Comparison of ENCODE assay signal across 9 cellular contexts in genomic region chr3:11288021-11288491, GRCh38. TPM values are rescaled to one million over a fixed set of nuclear protein-coding genes. Genes with fewer than 3 reads are reported as not detected.
DNase-seq lines count a peak whose midpoint lies in the region; ATAC-seq, FAIRE-seq and TF ChIP-seq lines count a peak whose summit lies in the region.
"Had no signal": no experiment of that assay in that cellular context is flagged by ENCODE, and none has a peak within 500 bp of the region (broad histone marks: within the 10 kb centered on the region; RNA-seq: fewer than 3 reads in every experiment).

No MANE protein-coding gene starts in this region.

- H3K36me3 ChIP-seq in effector memory CD4-positive, alpha-beta T cell (ENCODE audit: control insufficient read depth, insufficient read depth, low read length) = peaks cover 5% of the 10 kb centered on the region
- peaks cover 8% of the 10 kb centered on the region for H3K36me3 ChIP-seq in skeletal muscle satellite cell (ENCODE audit: insufficient read depth, low read length)

- no peak for TF ChIP-seq POLR2A in GM12892 (IDR thresholded peaks at IDR 0.05; ENCODE audit: low read depth, low read length)

- H3K27ac ChIP-seq in effector memory CD4-positive, alpha-beta T cell (ENCODE audit: insufficient read depth, low read length, poor library complexity, severe bottlenecking) = peak overlapping the region; percentile 13

- H3K4me2 ChIP-seq in skeletal muscle satellite cell (ENCODE audit: low read length) = peak overlapping the region; percentile 72

- H3K4me3 ChIP-seq in effector memory CD4-positive, alpha-beta T cell (ENCODE audit: insufficient read depth, low read depth, low read length, poor library complexity, severe bottlenecking) = no peak overlapping the region
- H3K4me3 ChIP-seq in skeletal muscle satellite cell (ENCODE audit: low read length) = no peak overlapping the region

- no peaks in the 10 kb centered on the region for H3K9me3 ChIP-seq in effector memory CD4-positive, alpha-beta T cell (ENCODE audit: control insufficient read depth, low read length)
- no peaks in the 10 kb centered on the region for H3K9me3 ChIP-seq in skeletal muscle satellite cell (replicated peaks; ENCODE audit: low read length)

- H3K4me1 ChIP-seq in effector memory CD4-positive, alpha-beta T cell (ENCODE audit: control insufficient read depth, insufficient read depth, low read length, poor library complexity, severe bottlenecking) = peaks cover 24% of the 10 kb centered on the region
- H3K4me1 ChIP-seq in skeletal muscle satellite cell (ENCODE audit: control insufficient read depth, insufficient read depth, low read length) = peaks cover 51% of the 10 kb centered on the region

- peak overlapping the region; percentile 61 for H3K9ac ChIP-seq in skeletal muscle satellite cell (ENCODE audit: low read depth, low read length)

- FAIRE-seq in GM12892 (lab: Jason Lieb, UNC) = no peak

- H3K27me3 ChIP-seq in effector memory CD4-positive, alpha-beta T cell (replicated peaks; ENCODE audit: control insufficient read depth, insufficient read depth, low read length, poor library complexity, severe bottlenecking) = no peaks in the 10 kb centered on the region
- no peaks in the 10 kb centered on the region for H3K27me3 ChIP-seq in skeletal muscle satellite cell (ENCODE audit: control insufficient read depth, insufficient read depth, low read length)

- DNase-seq in EH (ENCODE audit: low read depth) = peak; percentile 82
- DNase-seq in RKO (ENCODE audit: low spot score) = peak; percentile 17
- DNase-seq in effector memory CD4-positive, alpha-beta T cell = no peak
- no peak for DNase-seq in left lobe of liver (ENCODE audit: low spot score)
- DNase-seq in GM12892 (ENCODE audit: insufficient read length) = no peak
- DNase-seq: activated naive CD4-positive, alpha-beta T cell had no signal

- ATAC-seq in GM18502 (IDR thresholded peaks at IDR 0.05; ENCODE audit: poor library complexity, unreplicated experiment) = no peak
- no peak for ATAC-seq in left lobe of liver
- no peak for ATAC-seq in HG03432 (IDR thresholded peaks at IDR 0.05; ENCODE audit: unreplicated experiment)

RNA-seq across cellular contexts. Expression of gene ATG7, which starts 15.9 kb away (rescaled TPM):
- 109 and 175 TPM in 2 replicates for total RNA-seq in skeletal muscle satellite cell (2012; rRNA removed)
- 12.2 TPM for total RNA-seq in left lobe of liver
- polyA plus RNA-seq in GM12892 (2012; ENCODE audit: missing spikeins) = 27.3 TPM

Comparison
In these comparisons a context has a peak if more than half of its experiments do, and no peak if none do; other contexts are left out.
1. DNase-seq: peak in EH (single experiment) and RKO (single experiment); none in effector memory CD4-positive, alpha-beta T cell (0 of 3), left lobe of liver (single experiment) and GM12892 (single experiment).